ENCODE assay signal across 16 cellular contexts in genomic region chr17:4607261-4607731, GRCh38. TPM values are rescaled to one million over a fixed set of nuclear protein-coding genes. Genes with fewer than 3 reads are reported as not detected.
DNase-seq lines count a peak whose midpoint lies in the region; ATAC-seq and TF ChIP-seq lines count a peak whose summit lies in the region.
"Had no signal": no experiment of that assay in that cellular context is flagged by ENCODE, and none has a peak within 500 bp of the region (broad histone marks: within the 10 kb centered on the region; RNA-seq: fewer than 3 reads in every experiment).

No MANE protein-coding gene starts in this region.

- no peaks in the 10 kb centered on the region for H3K4me1 ChIP-seq in breast epithelium
- no peaks in the 10 kb centered on the region for H3K4me1 ChIP-seq in mammary epithelial cell (ENCODE audit: insufficient read depth, low read length)
- peaks cover 61% of the 10 kb centered on the region for H3K4me1 ChIP-seq in left ventricle myocardium inferior
- peaks cover 35% of the 10 kb centered on the region for H3K4me1 ChIP-seq in vagina
- H3K4me1 ChIP-seq in CD8-positive, alpha-beta memory T cell (ENCODE audit: insufficient read depth, low read length), result no peaks in the 10 kb centered on the region
- H3K4me1 ChIP-seq: prostate gland had no signal

- TF ChIP-seq CTCF in breast epithelium (IDR thresholded peaks at IDR 0.05) (no peak), mammary epithelial cell (conservative IDR thresholded peaks at IDR 0.05 in 1 of 2, IDR thresholded peaks at IDR 0.05 in 1 of 2; ENCODE audit: extremely low read depth in 1 of 2, insufficient read depth in 1 of 2, low read depth in 1 of 2, low read length in 2 of 2) (no peak), left ventricle myocardium inferior (IDR thresholded peaks at IDR 0.05; ENCODE audit: borderline replicate concordance) (no peak), osteocyte (IDR thresholded peaks at IDR 0.05) (no peak), vagina (IDR thresholded peaks at IDR 0.05) (no peak)

- POLR2A ChIA-PET in CD8-positive, alpha-beta memory T cell (lab: Charles Lee), result no interaction called here

- DNase-seq in breast epithelium (ENCODE audit: low spot score in 2 of 2) (no peak), mammary epithelial cell (no peak), left ventricle myocardium inferior (no peak), osteocyte (ENCODE audit: extremely low spot score, unreplicated experiment) (no peak), vagina (ENCODE audit: extremely low spot score in 2 of 2) (no peak)
- no peak for DNase-seq in activated naive CD4-positive, alpha-beta T cell (lab: John Stamatoyannopoulos, UW)
- no peak for DNase-seq in CD8-positive, alpha-beta memory T cell
- DNase-seq: activated CD4-positive, alpha-beta T cell treated with anti-CD3 and anti-CD28 coated beads, Interleukin-2, amount 50 U/mL, for 48 hours; activated gamma-delta T cell treated with Interleukin-2 at 50 U/mL for 16 hours; MG63; T-helper 17 cell had no signal

- peaks cover 49% of the 10 kb centered on the region for H3K4me1 Mint-ChIP-seq in osteocyte (ENCODE audit: unreplicated experiment)
- no peaks in the 10 kb centered on the region for H3K4me1 Mint-ChIP-seq in CD8-positive, alpha-beta memory T cell

- in situ Hi-C loops in mammary epithelial cell (cut with MboI; ENCODE audit: low sequenced_read_pairs in 2 of 2), result no loop called here

- TF ChIP-seq POLR2A in breast epithelium (IDR thresholded peaks at IDR 0.05) (no peak), vagina (IDR thresholded peaks at IDR 0.05) (no peak)

- no peaks in the 10 kb centered on the region for H4K20me1 ChIP-seq in mammary epithelial cell (ENCODE audit: insufficient read depth, low read length)

- CTCF ChIA-PET in mammary epithelial cell (lab: Charles Lee; ENCODE audit: low non-redundant PET), result no interaction called here
- CTCF ChIA-PET in CD8-positive, alpha-beta memory T cell (lab: Charles Lee), result interaction anchor here (1.6 kb wide), 1 partner anchor 41 kb away, joined by 5 read pairs; no protein-coding TSS in a partner anchor

- H3K4me3 ChIP-seq in breast epithelium (no peak overlapping the region), mammary epithelial cell (replicated peaks in 1 of 3; ENCODE audit: insufficient read depth in 1 of 3, low read depth in 2 of 3, low read length in 3 of 3) (no peak overlapping the region), left ventricle myocardium inferior (peak overlapping the region; percentile 25), vagina (no peak overlapping the region)
- no peak overlapping the region for H3K4me3 ChIP-seq in CD8-positive, alpha-beta memory T cell (ENCODE audit: low read length)
- H3K4me3 ChIP-seq: MG63, prostate gland, suprapubic skin had no signal

- peaks cover 16% of the 10 kb centered on the region for H3K27me3 Mint-ChIP-seq in osteocyte (ENCODE audit: unreplicated experiment)
- peaks cover 6 to 33% of the 10 kb centered on the region in 2 donors for H3K27me3 Mint-ChIP-seq in CD8-positive, alpha-beta memory T cell

- H3K9me3 Mint-ChIP-seq in osteocyte (ENCODE audit: unreplicated experiment), result no peaks in the 10 kb centered on the region
- H3K9me3 Mint-ChIP-seq in CD8-positive, alpha-beta memory T cell, result no peaks in the 10 kb centered on the region

- no peaks in the 10 kb centered on the region for H3K9me3 ChIP-seq in breast epithelium
- H3K9me3 ChIP-seq in mammary epithelial cell (replicated peaks; ENCODE audit: insufficient read depth, low read length), result no peaks in the 10 kb centered on the region
- H3K9me3 ChIP-seq in left ventricle myocardium inferior (replicated peaks), result no peaks in the 10 kb centered on the region
- H3K9me3 ChIP-seq in vagina, result no peaks in the 10 kb centered on the region
- no peaks in the 10 kb centered on the region for H3K9me3 ChIP-seq in CD8-positive, alpha-beta memory T cell (ENCODE audit: low read length)
- H3K9me3 ChIP-seq: MG63, prostate gland, suprapubic skin had no signal

- dilution Hi-C loops in mammary epithelial cell (cut with HindIII; ENCODE audit: low sequenced_read_pairs), result no loop called here

- H3K27ac Mint-ChIP-seq in osteocyte (ENCODE audit: unreplicated experiment), result peak overlapping the region; percentile 92
- H3K27ac Mint-ChIP-seq in CD8-positive, alpha-beta memory T cell, result no peak overlapping the region
- H3K27ac Mint-ChIP-seq: T-helper 17 cell had no signal

- intact Hi-C loops in breast epithelium (cut with DNase I; ENCODE audit: low total_unique reads) (no loop called here), mammary epithelial cell (cut with micrococcal nuclease) (no loop called here), left ventricle myocardium inferior (cut with micrococcal nuclease) (no loop called here), vagina (cut with DNase I) (no loop called here)

- BruUV-seq in mammary epithelial cell (replicated peaks; lab: Mats Ljungman, UMichigan), result no TSS peak

- H3K36me3 ChIP-seq in breast epithelium, result no peaks in the 10 kb centered on the region
- no peaks in the 10 kb centered on the region for H3K36me3 ChIP-seq in mammary epithelial cell (ENCODE audit: insufficient read depth, low read length)
- peaks cover 13% of the 10 kb centered on the region for H3K36me3 ChIP-seq in left ventricle myocardium inferior
- H3K36me3 ChIP-seq in vagina, result no peaks in the 10 kb centered on the region
- H3K36me3 ChIP-seq in CD8-positive, alpha-beta memory T cell (ENCODE audit: insufficient read depth, low read length), result no peaks in the 10 kb centered on the region
- H3K36me3 ChIP-seq: MG63, prostate gland, suprapubic skin had no signal

- no peak overlapping the region for H3K4me2 ChIP-seq in mammary epithelial cell (ENCODE audit: insufficient read depth, low read depth, low read length)

- H3K27me3 ChIP-seq in breast epithelium (no peaks in the 10 kb centered on the region), mammary epithelial cell (ENCODE audit: insufficient read depth, low read length) (peaks cover 2% of the 10 kb centered on the region), left ventricle myocardium inferior (ENCODE audit: low read depth) (no peaks in the 10 kb centered on the region), vagina (no peaks in the 10 kb centered on the region)
- no peaks in the 10 kb centered on the region for H3K27me3 ChIP-seq in CD8-positive, alpha-beta memory T cell (ENCODE audit: insufficient read depth, low read length, poor library complexity, severe bottlenecking)
- H3K27me3 ChIP-seq: MG63, suprapubic skin had no signal

- no peaks in the 10 kb centered on the region for H3K79me2 ChIP-seq in mammary epithelial cell (ENCODE audit: insufficient read depth, low read length)

- H2AFZ ChIP-seq in mammary epithelial cell (ENCODE audit: low read depth, low read length), result no peak overlapping the region

- H3K4me3 Mint-ChIP-seq in osteocyte (ENCODE audit: unreplicated experiment), result no peak overlapping the region
- no peak overlapping the region for H3K4me3 Mint-ChIP-seq in CD8-positive, alpha-beta memory T cell
- H3K4me3 Mint-ChIP-seq: T-helper 17 cell had no signal

- H3K9ac ChIP-seq in mammary epithelial cell (ENCODE audit: insufficient read depth, low read length), result no peak overlapping the region

- H3K27ac ChIP-seq in breast epithelium, result peak overlapping the region; percentile 45 to 82
- no peak overlapping the region for H3K27ac ChIP-seq in mammary epithelial cell (ENCODE audit: insufficient read depth, low read depth, low read length)
- H3K27ac ChIP-seq in left ventricle myocardium inferior (replicated peaks), result peak overlapping the region; percentile 95
- H3K27ac ChIP-seq in vagina, result peak overlapping the region; percentile 74
- H3K27ac ChIP-seq in CD8-positive, alpha-beta memory T cell (ENCODE audit: low read depth, low read length), result no peak overlapping the region
- H3K27ac ChIP-seq: 22Rv1, HL-60, suprapubic skin had no signal

- H3K36me3 Mint-ChIP-seq in osteocyte (ENCODE audit: unreplicated experiment), result no peaks in the 10 kb centered on the region
- H3K36me3 Mint-ChIP-seq in CD8-positive, alpha-beta memory T cell, result no peaks in the 10 kb centered on the region

- no peak for ATAC-seq in activated CD4-positive, CD25-positive, alpha-beta regulatory T cell treated with anti-CD3 and anti-CD28 coated beads, Interleukin-2, amount 50 U/mL, for 24 hours
- ATAC-seq: T-helper 17 cell had no signal

- 87% methylated on average over 10 of the region's 25 CpGs for WGBS in mammary epithelial cell (ENCODE audit: low coverage, missing lambda C conversion rate)

RNA-seq across cellular contexts. Expression of gene SMTNL2, which starts 23.0 kb away (rescaled TPM):
- total RNA-seq in breast epithelium (1 to 10 TPM in 1 of 3 donors, under 1 TPM in 2; 0.16 to 1.8 (median 0.98) TPM), mammary epithelial cell (not detected), left ventricle myocardium inferior (33.4 TPM), osteocyte (1.7 and 2.8 TPM in 2 replicates), vagina (2.5 TPM)
- polyA plus RNA-seq in mammary epithelial cell, result not detected
- polyA minus RNA-seq in mammary epithelial cell, result not detected
- not detected for total RNA-seq in CD8-positive, alpha-beta memory T cell
- polyA plus RNA-seq in CD8-positive, alpha-beta memory T cell, result not detected
- total RNA-seq: T-helper 17 cell had no signal

RNA-seq across cellular contexts. Expression of gene ALOX15, which starts 34.2 kb away (rescaled TPM):
- total RNA-seq in breast epithelium (10 to 100 TPM in 1 of 3 donors, under 1 TPM in 1, not detected in 1; 0.98 to 47.9 TPM), mammary epithelial cell (not detected), left ventricle myocardium inferior (0.33 TPM), osteocyte (not detected in 2 replicates), vagina (not detected)
- polyA plus RNA-seq in mammary epithelial cell, result not detected
- polyA minus RNA-seq in mammary epithelial cell, result not detected
- total RNA-seq in CD8-positive, alpha-beta memory T cell, result not detected
- not detected for polyA plus RNA-seq in CD8-positive, alpha-beta memory T cell

RNA-seq across cellular contexts. Expression of gene GGT6, which starts 46.9 kb away (rescaled TPM):
- total RNA-seq in breast epithelium, result 10 to 100 TPM in 2 of 3 donors, not detected in 1; 12.8 to 33.8 TPM
- 10 to 100 TPM in 1 of 2 donors, 1 to 10 TPM in 1; 3.1 to 13.8 TPM for total RNA-seq in mammary epithelial cell
- 2.0 TPM for polyA plus RNA-seq in mammary epithelial cell
- 2.3 TPM for polyA minus RNA-seq in mammary epithelial cell
- total RNA-seq in left ventricle myocardium inferior, result not detected
- total RNA-seq in osteocyte, result not detected in 2 replicates
- total RNA-seq in vagina, result 9.6 TPM
- total RNA-seq in CD8-positive, alpha-beta memory T cell, result not detected
- not detected for polyA plus RNA-seq in CD8-positive, alpha-beta memory T cell
- total RNA-seq: T-helper 17 cell had no signal

RNA-seq across cellular contexts. Expression of gene MYBBP1A, which starts 52.1 kb away (rescaled TPM):
- total RNA-seq in breast epithelium (10 to 100 TPM; 26.9 to 61.6 (median 50.1) TPM), mammary epithelial cell (100 to 1,000 TPM in 1 of 2 donors, 10 to 100 TPM in 1; 63.2 to 105 TPM), left ventricle myocardium inferior (21.3 TPM), osteocyte (47.9 and 48.5 TPM in 2 replicates), vagina (47.1 TPM)
- polyA plus RNA-seq in mammary epithelial cell, result 44.6 TPM
- polyA minus RNA-seq in mammary epithelial cell, result 80.4 TPM
- 100 to 1,000 TPM; 148 to 157 TPM for total RNA-seq in CD8-positive, alpha-beta memory T cell
- polyA plus RNA-seq in CD8-positive, alpha-beta memory T cell, result 34.1 TPM

Comparison
In these comparisons a context has a peak if more than half of its experiments do, and no peak if none do; other contexts are left out.
1. H3K27ac ChIP-seq: peak in breast epithelium (2 of 2), left ventricle myocardium inferior (single experiment) and vagina (single experiment); none in mammary epithelial cell (single experiment) and CD8-positive, alpha-beta memory T cell (single experiment).